In the genomic region with DNA sequence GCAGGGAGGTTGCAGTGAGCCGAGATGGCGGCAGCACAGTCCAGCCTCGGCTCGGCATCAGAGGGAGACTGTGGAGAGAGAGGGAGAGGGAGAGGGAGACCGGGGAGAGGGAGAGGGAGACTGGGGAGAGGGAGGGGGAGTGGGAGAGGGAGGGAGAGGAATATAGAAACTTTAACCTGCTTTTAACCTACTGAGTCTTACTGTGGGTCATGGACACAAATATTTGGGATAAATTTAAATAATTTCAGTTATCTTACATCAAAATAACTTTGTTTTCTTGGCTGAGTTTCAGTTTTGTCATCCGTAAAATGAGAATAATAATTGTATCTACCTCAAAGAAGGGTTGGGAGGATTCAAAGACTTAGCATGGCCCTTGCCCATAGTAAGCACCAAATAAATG, we compare ENCODE assay signal across 29 cellular contexts.
"Had no signal": no experiment of that assay in that cellular context is flagged by ENCODE, and none has a peak within 500 bp of the region (broad histone marks: within the 10 kb centered on the region; RNA-seq: fewer than 3 reads in every experiment).

No MANE protein-coding gene starts in this region.

- H3K4me1 ChIP-seq: colonic mucosa, foreskin keratinocyte, gastrocnemius medialis, heart left ventricle, heart right ventricle had no signal

- H3K9me3 ChIP-seq: colonic mucosa, esophagus muscularis mucosa, esophagus squamous epithelium, gastrocnemius medialis, gastroesophageal sphincter, heart left ventricle, heart right ventricle had no signal

- H3K27ac ChIP-seq: colonic mucosa, coronary artery, dorsolateral prefrontal cortex, epithelial cell of prostate, esophagus muscularis mucosa, esophagus squamous epithelium, foreskin keratinocyte, gastrocnemius medialis, gastroesophageal sphincter, heart left ventricle, heart right ventricle had no signal

- H3K27ac Mint-ChIP-seq: dendritic cell treated with granulocyte-macrophage colony-stimulating factor and Interleukin-4, amounts not matched to agents 40 ng/mL and 50 ng/mL, for 4 days; effector memory CD8-positive, alpha-beta T cell; endodermal cell had no signal

- ATAC-seq: effector memory CD8-positive, alpha-beta T cell; esophagus mucosa; foreskin keratinocyte; gastrocnemius medialis; gastroesophageal sphincter; heart left ventricle; heart right ventricle had no signal

- H3K27me3 ChIP-seq: colonic mucosa, dorsolateral prefrontal cortex, esophagus muscularis mucosa, esophagus squamous epithelium, foreskin keratinocyte, gastrocnemius medialis, gastroesophageal sphincter, heart left ventricle, heart right ventricle had no signal

- FAIRE-seq: colon, endometrium, endothelial cell of umbilical vein, frontal cortex had no signal

- H3K4me3 Mint-ChIP-seq: dendritic cell treated with granulocyte-macrophage colony-stimulating factor and Interleukin-4, amounts not matched to agents 40 ng/mL and 50 ng/mL, for 4 days; effector memory CD8-positive, alpha-beta T cell; endodermal cell had no signal

- H3K9me3 Mint-ChIP-seq: dendritic cell treated with granulocyte-macrophage colony-stimulating factor and Interleukin-4, amounts not matched to agents 40 ng/mL and 50 ng/mL, for 4 days; effector memory CD8-positive, alpha-beta T cell had no signal

- H3K36me3 ChIP-seq: colonic mucosa, esophagus muscularis mucosa, esophagus squamous epithelium, gastrocnemius medialis, gastroesophageal sphincter, heart left ventricle, heart right ventricle had no signal

- H3K4me3 ChIP-seq: colonic mucosa, coronary artery, dorsolateral prefrontal cortex, esophagus muscularis mucosa, esophagus squamous epithelium, gastrocnemius medialis, gastroesophageal sphincter, heart left ventricle, heart right ventricle had no signal

- H3K27me3 Mint-ChIP-seq: dendritic cell treated with granulocyte-macrophage colony-stimulating factor and Interleukin-4, amounts not matched to agents 40 ng/mL and 50 ng/mL, for 4 days had no signal

- H3K4me1 Mint-ChIP-seq: endodermal cell had no signal

- DNase-seq: colonic mucosa; cortex of kidney; dermis blood vessel endothelial cell; dorsolateral prefrontal cortex; effector CD4-positive, alpha-beta T cell; effector CD8-positive, alpha-beta T cell; effector memory CD4-positive, alpha-beta T cell; effector memory CD8-positive, alpha-beta T cell; endodermal cell; erythroblast; esophagus squamous epithelium; foreskin fibroblast; foreskin keratinocyte; foreskin melanocyte; gastrocnemius medialis; glutamatergic neuron; head of caudate nucleus; heart left ventricle; heart right ventricle had no signal
